ENCODE assay signal across 9 cellular contexts in the genomic region with DNA sequence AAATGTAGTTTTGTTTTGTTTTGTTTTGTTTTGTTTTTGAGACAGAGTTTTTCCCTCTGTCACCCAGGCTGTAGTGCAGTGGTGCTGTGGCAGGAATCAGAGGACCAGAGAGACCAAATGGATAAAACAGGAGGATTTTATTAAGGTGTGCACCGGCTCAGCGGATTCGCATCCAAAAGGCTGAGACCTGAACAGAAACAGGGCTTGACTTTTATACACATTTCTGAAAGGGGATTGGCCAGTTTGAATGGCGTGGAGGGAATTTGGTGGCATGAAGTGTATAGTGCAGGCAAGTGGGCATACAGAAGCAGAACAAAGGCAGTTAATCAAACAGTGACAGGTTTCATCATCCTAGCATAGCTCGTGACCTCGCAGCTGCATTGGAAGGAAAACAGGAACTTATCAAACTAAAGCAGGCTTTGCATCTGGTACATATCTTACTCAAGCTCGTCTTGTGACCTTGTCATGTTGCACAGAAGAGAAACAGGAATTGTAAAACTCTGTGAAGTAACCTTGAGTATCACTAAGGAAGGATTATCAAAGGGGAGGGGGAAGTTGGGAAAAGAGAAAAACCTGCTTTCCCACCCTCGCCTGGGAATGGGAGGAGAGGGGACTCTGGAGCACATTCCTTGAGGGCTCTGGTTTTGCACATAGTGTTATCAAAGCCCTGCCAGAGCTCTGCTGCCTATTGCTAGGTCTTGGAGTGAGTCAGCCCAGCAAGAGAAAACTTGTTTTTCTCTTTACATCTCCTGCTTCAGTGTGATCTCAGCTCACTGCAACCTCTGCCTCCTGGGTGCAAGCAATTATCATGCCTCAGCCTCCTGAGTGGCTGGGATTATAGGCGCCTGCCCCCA. TPM values are rescaled to one million over a fixed set of nuclear protein-coding genes. Genes with fewer than 3 reads are reported as not detected.
DNase-seq lines count a peak whose midpoint lies in the region; ATAC-seq, FAIRE-seq and TF ChIP-seq lines count a peak whose summit lies in the region.
"Had no signal": no experiment of that assay in that cellular context is flagged by ENCODE, and none has a peak within 500 bp of the region (broad histone marks: within the 10 kb centered on the region; RNA-seq: fewer than 3 reads in every experiment).

No MANE protein-coding gene starts in this region.

- no peak for ATAC-seq in GM23338

- TF ChIP-seq CTCF in foreskin fibroblast (IDR thresholded peaks at IDR 0.05; ENCODE audit: low read depth, low read length) (no peak), GM23338 (conservative IDR thresholded peaks at IDR 0.05; ENCODE audit: low read depth in 2 of 2) (no peak), Calu3 (IDR thresholded peaks at IDR 0.05; ENCODE audit: unreplicated experiment) (no peak)

- H3K27ac Mint-ChIP-seq in GM23338 (no peak overlapping the region), Calu3 (ENCODE audit: unreplicated experiment) (no peak overlapping the region)

- H3K9me3 Mint-ChIP-seq in GM23338 = peaks cover 52% of the 10 kb centered on the region
- H3K9me3 Mint-ChIP-seq in Calu3 (ENCODE audit: low read depth, unreplicated experiment) = no peaks in the 10 kb centered on the region

- CTCF ChIA-PET in Calu3 (lab: Charles Lee) = no interaction called here

- no peaks in the 10 kb centered on the region for H3F3A ChIP-seq in GM23338 (replicated peaks; ENCODE audit: low read depth)

- H4K20me1 ChIP-seq in GM23338 (replicated peaks; ENCODE audit: insufficient read depth) = no peaks in the 10 kb centered on the region

- BruUV-seq in Calu3 (replicated peaks; lab: Mats Ljungman, UMichigan) = no TSS peak

- no peaks in the 10 kb centered on the region; the same call in 1 of the 2 replicates for H3K36me3 ChIP-seq in GM23338 (ENCODE audit: insufficient read depth)

- H3K4me3 Mint-ChIP-seq in GM23338 (no peak overlapping the region), Calu3 (ENCODE audit: low read depth, unreplicated experiment) (no peak overlapping the region)

- no peak for TF ChIP-seq POLR2A in GM12891 (IDR thresholded peaks at IDR 0.05; ENCODE audit: low read depth, low read length)

- no peaks in the 10 kb centered on the region for H3K27me3 ChIP-seq in GM23338 (ENCODE audit: insufficient read depth)
- H3K27me3 ChIP-seq: dorsolateral prefrontal cortex had no signal

- intact Hi-C loops in Calu3 (cut with micrococcal nuclease; ENCODE audit: unreplicated experiment) = no loop called here

- DNase-seq in GM12891 (ENCODE audit: insufficient read length, low spot score) = no peak
- DNase-seq in SKM-1 (lab: John Stamatoyannopoulos, UW; ENCODE audit: unreplicated experiment) = peak; percentile 97
- peak; percentile 57 to 78 for DNase-seq in foreskin fibroblast
- peak; percentile 97 for DNase-seq in pulmonary artery endothelial cell (ENCODE audit: low read depth, low spot score)
- no peak for DNase-seq in GM23338 (ENCODE audit: low spot score)
- DNase-seq in effector CD8-positive, alpha-beta T cell (lab: John Stamatoyannopoulos, UW) = no peak
- DNase-seq in activated CD4-positive, CD25-positive, alpha-beta regulatory T cell (lab: John Stamatoyannopoulos, UW) = no peak
- DNase-seq in Calu3 = no peak

- peak; percentile 33 for FAIRE-seq in GM12891 (lab: Jason Lieb, UNC)

- no peaks in the 10 kb centered on the region for H3K9me2 ChIP-seq in GM23338 (ENCODE audit: insufficient read depth)

- H3K36me3 Mint-ChIP-seq in GM23338 (ENCODE audit: low read depth) = peaks cover 12% of the 10 kb centered on the region
- H3K36me3 Mint-ChIP-seq in Calu3 (ENCODE audit: insufficient read depth, unreplicated experiment) = no peaks in the 10 kb centered on the region

- no peaks in the 10 kb centered on the region for H3K79me2 ChIP-seq in GM23338 (replicated peaks; ENCODE audit: insufficient read depth)

- H3K27ac ChIP-seq in GM23338 (ENCODE audit: low read depth) = no peak overlapping the region

- H3K4me3 ChIP-seq in foreskin fibroblast (ENCODE audit: low read depth in 1 of 2, low read length in 2 of 2) (no peak overlapping the region), GM23338 (no peak overlapping the region)
- H3K4me3 ChIP-seq: dorsolateral prefrontal cortex had no signal

- peaks cover 1% of the 10 kb centered on the region for H3K27me3 Mint-ChIP-seq in GM23338 (ENCODE audit: insufficient read depth, low read depth, poor library complexity)
- no peaks in the 10 kb centered on the region for H3K27me3 Mint-ChIP-seq in Calu3 (ENCODE audit: unreplicated experiment)

- no peaks in the 10 kb centered on the region for H3K4me1 Mint-ChIP-seq in GM23338
- H3K4me1 Mint-ChIP-seq in Calu3 (ENCODE audit: low read depth, unreplicated experiment) = no peaks in the 10 kb centered on the region

- H3K4me1 ChIP-seq in GM23338 (ENCODE audit: insufficient read depth) = no peaks in the 10 kb centered on the region

- no peak overlapping the region for H2AFZ ChIP-seq in GM23338

- no peak overlapping the region for H3K4me2 ChIP-seq in GM23338

TF ChIP-seq in GM12891, 5 proteins besides CTCF, POLR2A, EP300 and RAD21:
- TF ChIP-seq POU2F2 (IDR thresholded peaks at IDR 0.05; ENCODE audit: low read depth, low read length) = no peak
- 0 out of 2 replicates have a peak, but pooled peaks have one; percentile 12 for TF ChIP-seq SPI1 (IDR thresholded peaks at IDR 0.05; ENCODE audit: low read depth, low read length)
- no peak for TF ChIP-seq POLR2AphosphoS5 (IDR thresholded peaks at IDR 0.05; ENCODE audit: low read depth, low read length)
- TF ChIP-seq TAF1 (IDR thresholded peaks at IDR 0.05; ENCODE audit: low read depth, low read length) = no peak

TF ChIP-seq in GM23338, 12 proteins besides CTCF, POLR2A, EP300 and RAD21:
- TF ChIP-seq JUNB (IDR thresholded peaks at IDR 0.05; ENCODE audit: unreplicated experiment) (no peak), ZNF331 (CRISPR knock-in tag; IDR thresholded peaks at IDR 0.05; ENCODE audit: low read depth) (no peak), ZNF114 (CRISPR knock-in tag; IDR thresholded peaks at IDR 0.05) (no peak), EZH2phosphoT487 (IDR thresholded peaks at IDR 0.05; ENCODE audit: unreplicated experiment) (no peak)

RNA-seq across cellular contexts. Expression of a gene that starts 38.5 kb away (rescaled TPM):
- polyA plus RNA-seq in GM12891 (2012; ENCODE audit: low read depth, missing spikeins) = 4.0 TPM
- total RNA-seq in pulmonary artery endothelial cell (1.2 and 1.4 TPM in 2 replicates), Calu3 (2022) (6.7 and 8.8 TPM in 2 replicates)
- total RNA-seq in GM23338 (2014; rRNA removed; shearing (Covaris generic)) = 2.4 and 5.4 TPM in 2 replicates
- polyA plus RNA-seq in GM23338 (2016; fragmentation: Nextera tagmentation; extraction: Ambion mirVana) = 1.6 and 3.3 TPM in 2 replicates

Comparison
In these comparisons a context has a peak if more than half of its experiments do, and no peak if none do; other contexts are left out.
1. DNase-seq: peak in SKM-1 (single experiment), foreskin fibroblast (2 of 2) and pulmonary artery endothelial cell (single experiment); none in GM12891 (single experiment), GM23338 (single experiment), effector CD8-positive, alpha-beta T cell (single experiment), activated CD4-positive, CD25-positive, alpha-beta regulatory T cell (0 of 4) and Calu3 (single experiment).